ENCODE assay signal across 2 cellular contexts in genomic region chr15:80989518-80990478, GRCh38.
A peak's percentile ranks its signal among the peaks of the same experiment; 100 is the strongest.
TF ChIP-seq lines count a peak whose summit lies in the region.

TSS of gene MESD (minus strand) at chr15:80989819. CDS start at chr15:80989791, 28 bp downstream.

TF ChIP-seq in IMR-90, 13 proteins besides CTCF, POLR2A, EP300 and RAD21:
- TF ChIP-seq USF2 (IDR thresholded peaks at IDR 0.05; ENCODE audit: low read depth, low read length) (no peak), MAZ (IDR thresholded peaks at IDR 0.05; ENCODE audit: borderline replicate concordance, low read depth, low read length) (peak; percentile 21; the same call in 1 of the 2 replicates), MXI1 (IDR thresholded peaks at IDR 0.05; ENCODE audit: borderline replicate concordance, low read depth, low read length) (peak; percentile 61; the same call in 1 of the 2 replicates)

TF ChIP-seq in endothelial cell of umbilical vein, 7 proteins besides CTCF, POLR2A, EP300 and RAD21:
- TF ChIP-seq FOS (IDR thresholded peaks at IDR 0.05; ENCODE audit: borderline replicate concordance, insufficient read depth, low read length) (no peak), POLR2AphosphoS5 (IDR thresholded peaks at IDR 0.05; ENCODE audit: insufficient read depth, low read depth, low read length) (peak; percentile 80), MYC (IDR thresholded peaks at IDR 0.05; ENCODE audit: low read depth, low read length) (peak; percentile 29)
